Comparison of ENCODE assay signal across 30 cellular contexts in genomic region chr12:94143444-94143843, GRCh38.
"Had no signal": no experiment of that assay in that cellular context is flagged by ENCODE, and none has a peak within 500 bp of the region (broad histone marks: within the 10 kb centered on the region; RNA-seq: fewer than 3 reads in every experiment).

No MANE protein-coding gene starts in this region.

- H3K9me3 Mint-ChIP-seq: activated CD4-positive, alpha-beta memory T cell treated with anti-CD3 and anti-CD28 coated beads, Interleukin-2, amount 10 ng/mL, durations not matched to agents 7 days and 5 days; activated CD4-positive, alpha-beta T cell treated with anti-CD3 and anti-CD28 coated beads, Interleukin-2, amount 10 ng/mL, durations not matched to agents 7 days and 5 days; activated naive CD4-positive, alpha-beta T cell treated with anti-CD3 and anti-CD28 coated beads, Interleukin-2, amount 50 U/mL, for 24 hours; activated naive CD8-positive, alpha-beta T cell treated with anti-CD3 and anti-CD28 coated beads, Interleukin-2, amount 50 U/mL, for 24 hours; activated T-cell treated with anti-CD3 and anti-CD28 coated beads, Interleukin-2, amount 50 U/mL, for 4 hours; activated T-helper 17 cell treated with anti-CD3 and anti-CD28 coated beads, Interleukin-2, amount 50 U/mL, for 72 hours; nephron progenitor cell; WTC11 had no signal

- H3K27me3 ChIP-seq: neutrophil, right atrium auricular region had no signal

- H3K27ac ChIP-seq: epithelial cell of prostate, esophagus squamous epithelium, heart right ventricle, neutrophil, pancreas, right atrium auricular region, suprapubic skin, tibial artery, upper lobe of right lung had no signal

- ATAC-seq: activated naive CD8-positive, alpha-beta T cell treated with anti-CD3 and anti-CD28 coated beads, Interleukin-2, amount 50 U/mL, for 24 hours; activated T-cell treated with anti-CD3 and anti-CD28 coated beads, Interleukin-2, amount 50 U/mL, for 4 hours; activated T-helper 17 cell treated with anti-CD3 and anti-CD28 coated beads, Interleukin-2, amount 50 U/mL, for 72 hours; heart right ventricle; left ventricle myocardium superior; pancreas; upper lobe of right lung; WTC11 had no signal

- FAIRE-seq: bronchial epithelial cell, colon, endometrium, islet of Langerhans, pancreas, TTC549 had no signal

- H3K27ac Mint-ChIP-seq: activated CD4-positive, alpha-beta memory T cell treated with anti-CD3 and anti-CD28 coated beads, Interleukin-2, amount 10 ng/mL, durations not matched to agents 7 days and 5 days; activated CD4-positive, alpha-beta T cell treated with anti-CD3 and anti-CD28 coated beads, Interleukin-2, amount 10 ng/mL, durations not matched to agents 7 days and 5 days; activated naive CD4-positive, alpha-beta T cell treated with anti-CD3 and anti-CD28 coated beads, Interleukin-2, amount 50 U/mL, for 24 hours; activated naive CD8-positive, alpha-beta T cell treated with anti-CD3 and anti-CD28 coated beads, Interleukin-2, amount 50 U/mL, for 24 hours; activated T-helper 17 cell treated with anti-CD3 and anti-CD28 coated beads, Interleukin-2, amount 50 U/mL, for 72 hours; nephron progenitor cell; WTC11 had no signal

- H3K4me1 Mint-ChIP-seq: activated T-helper 17 cell treated with anti-CD3 and anti-CD28 coated beads, Interleukin-2, amount 50 U/mL, for 72 hours; nephron progenitor cell had no signal

- H3K4me3 ChIP-seq: esophagus squamous epithelium, heart right ventricle, pancreas, right atrium auricular region, suprapubic skin, tibial artery, upper lobe of right lung had no signal

- H3K36me3 Mint-ChIP-seq: activated naive CD4-positive, alpha-beta T cell treated with anti-CD3 and anti-CD28 coated beads, Interleukin-2, amount 50 U/mL, for 24 hours; WTC11 had no signal

- DNase-seq: activated CD4-positive, alpha-beta memory T cell treated with anti-CD3 and anti-CD28 coated beads, Interleukin-2, amount 10 ng/mL, durations not matched to agents 7 days and 5 days; activated CD4-positive, alpha-beta T cell treated with anti-CD3 and anti-CD28 coated beads for 1 hour; activated CD4-positive, alpha-beta T cell treated with anti-CD3 and anti-CD28 coated beads, Interleukin-2, amount 10 ng/mL, durations not matched to agents 7 days and 5 days; activated naive CD8-positive, alpha-beta T cell treated with anti-CD3 and anti-CD28 coated beads, Interleukin-2, amount 50 U/mL, for 24 hours; activated T-cell treated with anti-CD3 and anti-CD28 coated beads, Interleukin-2, amount 50 U/mL, for 4 hours; dermis blood vessel endothelial cell; effector CD4-positive, alpha-beta T cell; esophagus squamous epithelium; foreskin melanocyte; heart right ventricle; left ventricle myocardium superior; nephron progenitor cell; pancreas; stimulated activated CD4-positive, alpha-beta T cell treated with anti-CD3 and anti-CD28 coated beads, Interleukin-15, amount 100 ng/mL, for 24 hours; stimulated activated CD4-positive, alpha-beta T cell treated with anti-CD3 and anti-CD28 coated beads, Interleukin-2, amount 100 ng/mL, for 24 hours; stimulated activated naive CD4-positive, alpha-beta T cell; tibial artery; upper lobe of right lung had no signal

- H3K27me3 Mint-ChIP-seq: activated naive CD4-positive, alpha-beta T cell treated with anti-CD3 and anti-CD28 coated beads, Interleukin-2, amount 50 U/mL, for 24 hours; activated T-helper 17 cell treated with anti-CD3 and anti-CD28 coated beads, Interleukin-2, amount 50 U/mL, for 72 hours had no signal

- H3K36me3 ChIP-seq: esophagus squamous epithelium, heart right ventricle, neutrophil, pancreas, right atrium auricular region, suprapubic skin, tibial artery, upper lobe of right lung had no signal

- H3K9me3 ChIP-seq: esophagus squamous epithelium, heart right ventricle, neutrophil, pancreas, right atrium auricular region, suprapubic skin, tibial artery, upper lobe of right lung had no signal

- H3K4me1 ChIP-seq: upper lobe of right lung had no signal

- H3K4me3 Mint-ChIP-seq: activated CD4-positive, alpha-beta memory T cell treated with anti-CD3 and anti-CD28 coated beads, Interleukin-2, amount 10 ng/mL, durations not matched to agents 7 days and 5 days; activated CD4-positive, alpha-beta T cell treated with anti-CD3 and anti-CD28 coated beads, Interleukin-2, amount 10 ng/mL, durations not matched to agents 7 days and 5 days; activated naive CD4-positive, alpha-beta T cell treated with anti-CD3 and anti-CD28 coated beads, Interleukin-2, amount 50 U/mL, for 24 hours; activated naive CD8-positive, alpha-beta T cell treated with anti-CD3 and anti-CD28 coated beads, Interleukin-2, amount 50 U/mL, for 24 hours; activated T-cell treated with anti-CD3 and anti-CD28 coated beads, Interleukin-2, amount 50 U/mL, for 4 hours; activated T-helper 17 cell treated with anti-CD3 and anti-CD28 coated beads, Interleukin-2, amount 50 U/mL, for 72 hours; nephron progenitor cell; WTC11 had no signal
